Comparison of ENCODE assay signal across 1 cellular context in the genomic region with DNA sequence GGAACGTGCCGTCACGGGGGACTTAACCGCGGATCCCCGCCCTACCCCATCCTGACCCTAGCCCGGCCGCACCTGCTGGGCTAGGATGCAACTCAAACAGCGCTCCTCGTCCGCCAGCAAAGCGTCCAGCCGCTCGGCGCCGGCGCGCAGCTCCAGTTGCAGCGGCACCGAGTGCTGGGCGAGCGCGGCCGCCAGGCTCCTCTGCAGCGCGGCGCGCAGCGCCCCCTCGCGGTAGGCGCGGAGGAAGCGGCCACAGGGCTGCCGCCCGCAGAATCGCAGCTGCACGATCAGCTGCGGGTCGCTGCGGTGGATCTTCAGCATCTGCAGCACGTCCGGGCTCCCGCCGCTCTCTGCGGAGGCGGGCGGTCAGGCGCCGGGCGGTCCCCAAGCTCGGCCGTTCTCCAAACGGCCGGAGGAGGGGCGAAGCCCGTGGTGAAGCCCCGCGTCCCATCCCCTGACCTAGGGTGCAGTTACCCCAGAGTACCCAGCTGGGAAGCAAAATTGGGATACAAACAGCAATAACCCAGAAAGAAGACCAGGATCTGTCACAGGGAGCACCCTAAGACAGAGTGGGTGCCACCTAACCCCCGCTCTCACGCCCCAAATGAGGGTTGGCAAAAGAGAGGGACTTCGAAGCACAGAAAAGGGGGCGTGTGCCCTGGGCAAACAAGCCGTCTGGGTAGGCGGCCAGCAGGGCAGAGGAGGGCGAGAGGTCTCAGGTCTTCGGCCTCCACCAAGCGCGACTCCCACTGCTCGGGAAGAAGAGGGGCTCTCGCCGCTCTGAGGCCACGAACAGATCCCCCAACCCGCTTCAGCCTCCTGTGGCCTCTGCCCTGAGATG.
TF ChIP-seq lines count a peak whose summit lies in the region.

No MANE protein-coding gene starts in this region.

TF ChIP-seq in neural cell, 6 proteins besides CTCF, POLR2A, EP300 and RAD21:
- TF ChIP-seq EZH2 (IDR thresholded peaks at IDR 0.05; ENCODE audit: borderline replicate concordance, insufficient read depth, low read length, poor library complexity, severe bottlenecking) (no peak), SMC3 (conservative IDR thresholded peaks at IDR 0.05; ENCODE audit: poor library complexity) (peak; percentile 94), MXI1 (conservative IDR thresholded peaks at IDR 0.05; ENCODE audit: poor library complexity, severe bottlenecking) (peak; percentile 55), POLR2AphosphoS5 (IDR thresholded peaks at IDR 0.05) (peak; percentile 11), TAF1 (IDR thresholded peaks at IDR 0.05; ENCODE audit: low read depth) (no peak)
- TF ChIP-seq, protein P1, sequence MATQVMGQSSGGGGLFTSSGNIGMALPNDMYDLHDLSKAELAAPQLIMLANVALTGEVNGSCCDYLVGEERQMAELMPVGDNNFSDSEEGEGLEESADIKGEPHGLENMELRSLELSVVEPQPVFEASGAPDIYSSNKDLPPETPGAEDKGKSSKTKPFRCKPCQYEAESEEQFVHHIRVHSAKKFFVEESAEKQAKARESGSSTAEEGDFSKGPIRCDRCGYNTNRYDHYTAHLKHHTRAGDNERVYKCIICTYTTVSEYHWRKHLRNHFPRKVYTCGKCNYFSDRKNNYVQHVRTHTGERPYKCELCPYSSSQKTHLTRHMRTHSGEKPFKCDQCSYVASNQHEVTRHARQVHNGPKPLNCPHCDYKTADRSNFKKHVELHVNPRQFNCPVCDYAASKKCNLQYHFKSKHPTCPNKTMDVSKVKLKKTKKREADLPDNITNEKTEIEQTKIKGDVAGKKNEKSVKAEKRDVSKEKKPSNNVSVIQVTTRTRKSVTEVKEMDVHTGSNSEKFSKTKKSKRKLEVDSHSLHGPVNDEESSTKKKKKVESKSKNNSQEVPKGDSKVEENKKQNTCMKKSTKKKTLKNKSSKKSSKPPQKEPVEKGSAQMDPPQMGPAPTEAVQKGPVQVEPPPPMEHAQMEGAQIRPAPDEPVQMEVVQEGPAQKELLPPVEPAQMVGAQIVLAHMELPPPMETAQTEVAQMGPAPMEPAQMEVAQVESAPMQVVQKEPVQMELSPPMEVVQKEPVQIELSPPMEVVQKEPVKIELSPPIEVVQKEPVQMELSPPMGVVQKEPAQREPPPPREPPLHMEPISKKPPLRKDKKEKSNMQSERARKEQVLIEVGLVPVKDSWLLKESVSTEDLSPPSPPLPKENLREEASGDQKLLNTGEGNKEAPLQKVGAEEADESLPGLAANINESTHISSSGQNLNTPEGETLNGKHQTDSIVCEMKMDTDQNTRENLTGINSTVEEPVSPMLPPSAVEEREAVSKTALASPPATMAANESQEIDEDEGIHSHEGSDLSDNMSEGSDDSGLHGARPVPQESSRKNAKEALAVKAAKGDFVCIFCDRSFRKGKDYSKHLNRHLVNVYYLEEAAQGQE (IDR thresholded peaks at IDR 0.05; ENCODE audit: borderline replicate concordance) = no peak
